19 cellular contexts compared by ENCODE assay signal in the genomic region with DNA sequence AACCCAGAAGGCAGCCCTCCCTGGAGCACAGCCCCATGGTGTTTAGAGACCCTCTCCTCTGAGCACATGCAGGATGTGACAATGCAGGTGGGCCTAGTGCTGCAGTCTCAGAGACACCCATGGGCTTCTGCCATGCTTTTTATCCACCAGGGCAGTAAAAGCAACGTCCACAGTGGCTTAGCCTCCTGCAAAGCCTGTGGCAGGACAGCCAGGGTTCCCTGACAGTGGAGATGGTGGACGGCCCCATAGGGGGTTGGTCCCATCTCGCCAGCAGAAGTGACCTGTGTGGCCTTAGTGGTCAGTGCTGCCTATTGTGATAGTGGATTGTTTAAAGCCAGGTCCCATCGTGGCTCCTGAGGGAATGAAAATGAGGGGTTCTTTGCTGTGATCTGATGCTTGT. TPM values are rescaled to one million over a fixed set of nuclear protein-coding genes. Genes with fewer than 3 reads are reported as not detected.
DNase-seq lines count a peak whose midpoint lies in the region; ATAC-seq, FAIRE-seq and TF ChIP-seq lines count a peak whose summit lies in the region.
"Had no signal": no experiment of that assay in that cellular context is flagged by ENCODE, and none has a peak within 500 bp of the region (broad histone marks: within the 10 kb centered on the region; RNA-seq: fewer than 3 reads in every experiment).

No MANE protein-coding gene starts in this region.

- peaks cover 16% of the 10 kb centered on the region for H3K36me3 Mint-ChIP-seq in type B pancreatic cell

- TF ChIP-seq CTCF in HepG2 (CRISPR knock-in tag; IDR thresholded peaks at IDR 0.05) (no peak), right lobe of liver (IDR thresholded peaks at IDR 0.05) (no peak), kidney (IDR thresholded peaks at IDR 0.05; ENCODE audit: borderline replicate concordance, extremely low read depth, insufficient read depth) (no peak), spleen (IDR thresholded peaks at IDR 0.05 in 8 of 11, conservative IDR thresholded peaks at IDR 0.05 in 3 of 11) (no peak), type B pancreatic cell (conservative IDR thresholded peaks at IDR 0.05) (no peak)

- ATAC-seq in HepG2, result no peak
- no peak for ATAC-seq in right lobe of liver

- POLR2A ChIA-PET in HepG2 (lab: Yijun Ruan, JAX), result no interaction called here

- no peaks in the 10 kb centered on the region for H3F3A ChIP-seq in GM23248 (ENCODE audit: insufficient read depth)

- H3K27me3 ChIP-seq in HepG2 (ENCODE audit: control insufficient read depth in 1 of 2, insufficient read depth in 2 of 2, low read length in 2 of 2) (no peaks in the 10 kb centered on the region; a peak in 1 of 5 replicates), right lobe of liver (no peaks in the 10 kb centered on the region), spleen (replicated peaks in 1 of 7) (peaks cover 0 to 7% (median 0%) of the 10 kb centered on the region in 7 donors), GM23248 (replicated peaks; ENCODE audit: insufficient read depth) (no peaks in the 10 kb centered on the region)

- no peaks in the 10 kb centered on the region for H3K27me3 Mint-ChIP-seq in type B pancreatic cell
- H3K27me3 Mint-ChIP-seq: B cell; CD4-positive, alpha-beta memory T cell had no signal

- H3K27ac ChIP-seq in HepG2 (ENCODE audit: extremely low read length, insufficient read depth, low read length) (no peak overlapping the region), right lobe of liver (no peak overlapping the region), kidney (ENCODE audit: low read depth in 2 of 2, low read length in 2 of 2) (no peak overlapping the region), spleen (no peak overlapping the region), GM23248 (no peak overlapping the region)

- DNase-seq in HepG2 (ENCODE audit: low spot score) (no peak), right lobe of liver (no peak), kidney (peak; percentile 26), spleen (peak; percentile 67), type B pancreatic cell (ENCODE audit: extremely low spot score, unreplicated experiment) (no peak), MV-4-11 (lab: John Stamatoyannopoulos, UW) (no peak), GM23248 (no peak)
- DNase-seq: C1 segment of cervical spinal cord; CD4-positive, alpha-beta memory T cell; COR-L47; DMS153; DMS79 treated with DMSO at 0.1 percent for 48 hours; EL had no signal

- TF ChIP-seq EP300 in HepG2 (IDR thresholded peaks at IDR 0.05; ENCODE audit: low read depth in 2 of 2, low read length in 2 of 2), result no peak
- no peak for TF ChIP-seq EP300 in HepG2 (CRISPR knock-in tag; IDR thresholded peaks at IDR 0.05; ENCODE audit: borderline replicate concordance)

- WGBS in HepG2 (ENCODE audit: low lambda C conversion rate), result 29% methylated on average over 2 of the region's 4 CpGs
- 33% methylated on average over 1 of the region's 4 CpGs for WGBS in right lobe of liver (ENCODE audit: insufficient coverage, low coverage, low lambda C conversion rate, missing lambda C conversion rate)
- WGBS in spleen, 5 donors, result 78 to 91% (median 83%) methylated on average over 2 to 4 of the region's 4 CpGs
- WGBS in GM23248 (ENCODE audit: low coverage in 1 of 2, low lambda C conversion rate in 2 of 2, missing lambda C conversion rate in 2 of 2), 2 experiments, result 8 to 9% methylated on average over 4 of the region's 4 CpGs

- FAIRE-seq in HepG2 (lab: Jason Lieb, UNC), result no peak
- FAIRE-seq in kidney (lab: Jason Lieb, UNC), result no peak
- FAIRE-seq: A204.1, D721Med, G401.6, GM12892, GM19239 had no signal

- no peak overlapping the region for H3K4me3 Mint-ChIP-seq in type B pancreatic cell
- H3K4me3 Mint-ChIP-seq: B cell had no signal

- H3K4me1 ChIP-seq in HepG2 (ENCODE audit: insufficient read depth, low read length) (peaks cover 8% of the 10 kb centered on the region; the same call in 1 of the 2 replicates), right lobe of liver (no peaks in the 10 kb centered on the region), kidney (ENCODE audit: control insufficient read depth in 1 of 2, insufficient read depth in 1 of 2, low read depth in 1 of 2, low read length in 2 of 2) (no peaks in the 10 kb centered on the region), spleen (peaks cover 4 to 32% (median 21%) of the 10 kb centered on the region in 6 donors), GM23248 (ENCODE audit: insufficient read depth) (no peaks in the 10 kb centered on the region)

- H3K9me3 Mint-ChIP-seq in type B pancreatic cell, result no peaks in the 10 kb centered on the region

- H2AFZ ChIP-seq in HepG2 (ENCODE audit: low read length), result no peak overlapping the region
- no peak overlapping the region for H2AFZ ChIP-seq in GM23248

- H3K4me1 Mint-ChIP-seq in type B pancreatic cell (ENCODE audit: unreplicated experiment), result peaks cover 13% of the 10 kb centered on the region
- H3K4me1 Mint-ChIP-seq: B cell had no signal

- H3K4me3 ChIP-seq in HepG2 (replicated peaks in 1 of 3; ENCODE audit: insufficient read depth in 1 of 3, low read depth in 2 of 3, low read length in 3 of 3) (no peak overlapping the region), right lobe of liver (no peak overlapping the region), kidney (ENCODE audit: low read length in 2 of 2) (no peak overlapping the region), spleen (no peak overlapping the region), GM23248 (no peak overlapping the region)

- no peaks in the 10 kb centered on the region; the same call in 1 of the 2 replicates for H4K20me1 ChIP-seq in HepG2 (ENCODE audit: insufficient read depth, low read length)
- H4K20me1 ChIP-seq in GM23248 (ENCODE audit: insufficient read depth), result no peaks in the 10 kb centered on the region

- H3K4me2 ChIP-seq in HepG2 (ENCODE audit: low read depth, low read length) (no peak overlapping the region), GM23248 (ENCODE audit: unreplicated experiment) (no peak overlapping the region)

- in situ Hi-C loops in HepG2 (cut with HindIII; ENCODE audit: extremely low pct_ligation_motif_present, low pct_unique_long_range_greater_than_20kb), result no loop called here
- in situ Hi-C loops in GM23248 (cut with MboI), result no loop called here

- H3K9ac ChIP-seq in HepG2 (ENCODE audit: insufficient read depth, low read depth, low read length), result no peak overlapping the region
- H3K9ac ChIP-seq in kidney (ENCODE audit: low read length in 2 of 2), result no peak overlapping the region
- H3K9ac ChIP-seq in GM23248, result no peak overlapping the region

- CTCF ChIA-PET in HepG2 (lab: Yijun Ruan, JAX; ENCODE audit: low intra/inter-chr PET ratio, low total read pairs), result no interaction called here

- TF ChIP-seq POLR2A in HepG2 (IDR thresholded peaks at IDR 0.05; ENCODE audit: insufficient read depth in 1 of 2, low read depth in 2 of 2, low read length in 2 of 2), result no peak
- TF ChIP-seq POLR2A in right lobe of liver (IDR thresholded peaks at IDR 0.05), result no peak
- no peak for TF ChIP-seq POLR2A in spleen (IDR thresholded peaks at IDR 0.05)

- no peaks in the 10 kb centered on the region for H3K9me2 ChIP-seq in GM23248 (ENCODE audit: insufficient read depth)

- H3K9me3 ChIP-seq in HepG2 (ENCODE audit: low read length), result no peaks in the 10 kb centered on the region
- no peaks in the 10 kb centered on the region for H3K9me3 ChIP-seq in right lobe of liver
- H3K9me3 ChIP-seq in kidney (ENCODE audit: control insufficient read depth in 1 of 2, low read length in 2 of 2), result no peaks in the 10 kb centered on the region
- H3K9me3 ChIP-seq in spleen, result peaks cover 0 to 10% (median 0%) of the 10 kb centered on the region in 8 donors
- no peaks in the 10 kb centered on the region for H3K9me3 ChIP-seq in GM23248 (ENCODE audit: low read depth)

- no peak for TF ChIP-seq RAD21 in HepG2 (CRISPR knock-in tag; IDR thresholded peaks at IDR 0.05)

- no peak overlapping the region for H3K27ac Mint-ChIP-seq in type B pancreatic cell
- H3K27ac Mint-ChIP-seq: B cell had no signal

- H3K79me2 ChIP-seq in HepG2 (ENCODE audit: insufficient read depth, low read length), result no peaks in the 10 kb centered on the region
- H3K79me2 ChIP-seq in GM23248 (ENCODE audit: insufficient read depth), result no peaks in the 10 kb centered on the region

- intact Hi-C loops in HepG2 (cut with micrococcal nuclease; ENCODE audit: unreplicated experiment) (no loop called here), right lobe of liver (cut with DNase I) (no loop called here), kidney (cut with DNase I) (no loop called here), spleen (cut with DNase I; ENCODE audit: low total_unique reads) (no loop called here)

- no TSS peak for BruUV-seq in HepG2 (replicated peaks; lab: Mats Ljungman, UMichigan)

- H3K36me3 ChIP-seq in HepG2 (replicated peaks in 1 of 2; ENCODE audit: control insufficient read depth in 1 of 2, insufficient read depth in 2 of 2, low read length in 2 of 2), result no peaks in the 10 kb centered on the region
- no peaks in the 10 kb centered on the region for H3K36me3 ChIP-seq in right lobe of liver
- H3K36me3 ChIP-seq in kidney (ENCODE audit: control insufficient read depth in 1 of 2, insufficient read depth in 2 of 2, low read length in 2 of 2), result no peaks in the 10 kb centered on the region
- H3K36me3 ChIP-seq in spleen, result no peaks in the 10 kb centered on the region
- H3K36me3 ChIP-seq in GM23248 (ENCODE audit: low read depth), result no peaks in the 10 kb centered on the region

RNA-seq across cellular contexts. Expression of a gene that starts 46.6 kb away (rescaled TPM):
- total RNA-seq in HepG2 (2016; rRNA removed; fragmentation: Illumina TruSeq; extraction: Trizol), result 0.29 and 0.62 TPM in 2 replicates
- total RNA-seq in HepG2 (2016; cell fraction: cytosol; rRNA removed; fragmentation: Illumina TruSeq; extraction: Trizol; ENCODE audit: low read depth), result 0.40 and 0.79 TPM in 2 replicates
- total RNA-seq in HepG2 (2016; cell fraction: insoluble cytoplasmic fraction; rRNA removed; fragmentation: Illumina TruSeq; extraction: Trizol), result 0.56 and 0.74 TPM in 2 replicates
- total RNA-seq in HepG2 (2016; cell fraction: membrane; rRNA removed; fragmentation: Illumina TruSeq; extraction: Trizol), result 0.79 and 0.83 TPM in 2 replicates
- 0.60 and 0.71 TPM in 2 replicates for total RNA-seq in HepG2 (2016; cell fraction: nucleus; rRNA removed; fragmentation: Illumina TruSeq; extraction: Trizol)
- 1.5 and 2.3 TPM in 2 replicates for polyA plus RNA-seq in HepG2 (2011; rRNA removed)
- 1.2 and 1.4 TPM in 2 replicates for polyA plus RNA-seq in HepG2 (2011; cell fraction: cytosol; rRNA removed)
- 2.0 and 2.3 TPM in 2 replicates for polyA plus RNA-seq in HepG2 (2011; cell fraction: nucleus; rRNA removed)
- 1.0 TPM in 2 replicates for polyA plus RNA-seq in HepG2 (2012)
- 0.34 and 0.35 TPM in 2 replicates for polyA plus RNA-seq in HepG2 (2016; cell fraction: cytosol; fragmentation: Illumina TruSeq; extraction: Trizol; ENCODE audit: low read depth)
- polyA plus RNA-seq in HepG2 (2016; cell fraction: insoluble cytoplasmic fraction; fragmentation: Illumina TruSeq; extraction: Trizol; ENCODE audit: low read depth), result 0.58 and 0.87 TPM in 2 replicates
- 0.64 TPM in 2 replicates for polyA plus RNA-seq in HepG2 (2016; cell fraction: membrane; fragmentation: Illumina TruSeq; extraction: Trizol; ENCODE audit: low read depth)
- 1.00 and 1.3 TPM in 2 replicates for polyA plus RNA-seq in HepG2 (2016; cell fraction: nucleus; fragmentation: Illumina TruSeq; extraction: Trizol; ENCODE audit: insufficient read depth, low read depth)
- polyA minus RNA-seq in HepG2 (2011; rRNA and poly(A)+ RNA removed; ENCODE audit: low replicate concordance), result 0.26 and 2.5 TPM in 2 replicates
- polyA minus RNA-seq in HepG2 (2011; cell fraction: cytosol; rRNA and poly(A)+ RNA removed), result 0.49 and 0.79 TPM in 2 replicates
- polyA minus RNA-seq in HepG2 (2011; cell fraction: nucleus; rRNA and poly(A)+ RNA removed), result 0.99 and 1.9 TPM in 2 replicates
- under 1 TPM; 0.51 to 0.75 (median 0.69) TPM for total RNA-seq in right lobe of liver
- total RNA-seq in kidney, result 6.1 TPM
- 1.0 TPM for polyA plus RNA-seq in kidney (ENCODE audit: insufficient read depth, low read depth, low replicate concordance)
- 10 to 100 TPM; 15.5 to 33.8 (median 19.2) TPM for total RNA-seq in spleen
- 1 to 10 TPM; 5.8 to 6.6 (median 6.4) TPM for polyA plus RNA-seq in spleen
- total RNA-seq in type B pancreatic cell (ENCODE audit: low replicate concordance), result 8.5 and 33.3 TPM in 2 replicates
- 0.65 and 1.1 TPM in 2 replicates for total RNA-seq in GM23248 (2014; rRNA removed; shearing (Covaris generic))
- 0.23 and 0.46 TPM in 2 replicates for polyA plus RNA-seq in GM23248 (2016; fragmentation: Nextera tagmentation; extraction: Ambion mirVana)
- total RNA-seq: B cell had no signal

Comparison
In these comparisons a context has a peak if more than half of its experiments do, and no peak if none do; other contexts are left out.
1. DNase-seq: peak in kidney (single experiment) and spleen (single experiment); none in HepG2 (single experiment), right lobe of liver (0 of 3), type B pancreatic cell (single experiment), MV-4-11 (single experiment) and GM23248 (single experiment).